8 cellular contexts compared by ENCODE assay signal in the genomic region with DNA sequence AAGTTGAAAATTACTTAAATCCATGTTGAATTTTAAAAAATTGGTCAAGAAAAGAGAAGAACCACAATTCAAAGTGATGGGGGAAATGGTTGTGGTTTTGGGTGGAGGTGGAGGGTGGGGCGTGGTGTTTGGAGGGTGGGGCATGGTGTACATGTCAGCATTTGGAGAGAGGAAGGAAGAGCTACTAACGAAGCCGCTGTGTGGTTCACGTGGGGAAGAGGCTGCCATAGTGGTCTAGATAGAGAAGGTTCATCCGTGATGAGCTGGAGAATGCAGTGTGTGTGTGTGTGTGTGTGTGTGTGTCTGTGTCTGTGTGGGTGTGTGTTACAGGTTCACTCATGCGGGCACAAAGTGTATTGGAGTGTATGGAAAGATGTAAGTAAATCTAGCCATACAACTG. TPM values are rescaled to one million over a fixed set of nuclear protein-coding genes. Genes with fewer than 3 reads are reported as not detected.
DNase-seq lines count a peak whose midpoint lies in the region; ATAC-seq and TF ChIP-seq lines count a peak whose summit lies in the region.

No MANE protein-coding gene starts in this region.

- WGBS in endodermal cell (ENCODE audit: insufficient coverage in 1 of 2, insufficient read length in 1 of 2), 2 experiments = 88 to 100% methylated on average over 2 to 6 of the region's 6 CpGs

- POLR2A ChIA-PET in RWPE1 (lab: Yijun Ruan, JAX; ENCODE audit: low non-redundant PET) = no interaction called here

- H3K4me1 ChIP-seq in endodermal cell (ENCODE audit: control insufficient read depth, insufficient read depth, low read length) = peaks cover 3% of the 10 kb centered on the region

- TF ChIP-seq CTCF in RWPE1 (conservative IDR thresholded peaks at IDR 0.05; ENCODE audit: low read depth) (no peak), endodermal cell (conservative IDR thresholded peaks at IDR 0.05) (no peak)

- no peak overlapping the region for H3K27ac Mint-ChIP-seq in endodermal cell

- ATAC-seq in GM21717 (IDR thresholded peaks at IDR 0.05; ENCODE audit: unreplicated experiment) = no peak

- no peak overlapping the region for H3K9ac ChIP-seq in endodermal cell (ENCODE audit: extremely low read depth, low read length, poor library complexity, severe bottlenecking)

- peaks cover 4% of the 10 kb centered on the region for H3K9me3 Mint-ChIP-seq in endodermal cell

- H3K9me3 ChIP-seq in endodermal cell (ENCODE audit: control insufficient read depth, low read length) = no peaks in the 10 kb centered on the region

- H3K4me1 Mint-ChIP-seq in endodermal cell = peaks cover 12% of the 10 kb centered on the region

- no peaks in the 10 kb centered on the region for H3K36me3 ChIP-seq in endodermal cell (ENCODE audit: control insufficient read depth, insufficient read depth, low read length)

- no peaks in the 10 kb centered on the region for H3K27me3 Mint-ChIP-seq in endodermal cell (ENCODE audit: insufficient read depth)

- DNase-seq in GF-D8 (lab: John Stamatoyannopoulos, UW) (peak; percentile 80), RWPE1 (ENCODE audit: low spot score) (peak; percentile 26), NCI-H2081 treated with DMSO at 0.1 percent for 48 hours (lab: John Stamatoyannopoulos, UW) (no peak), endodermal cell (no peak), retina (no peak)
- peak; percentile 86 for DNase-seq in activated effector memory CD4-positive, alpha-beta T cell treated with anti-CD3 and anti-CD28 coated beads, Interleukin-2, amount 50 U/mL, for 16 hours
- DNase-seq in stimulated activated CD4-positive, alpha-beta T cell treated with anti-CD3 and anti-CD28 coated beads, Interleukin-1b, Interleukin-23, amount 100 ng/mL, for 1 hour (ENCODE audit: low read depth in 2 of 2) = peak; percentile 32 to 52

- no peaks in the 10 kb centered on the region for H3K36me3 Mint-ChIP-seq in endodermal cell (ENCODE audit: low read depth)

- H3K4me3 Mint-ChIP-seq in endodermal cell = no peak overlapping the region

- H3K27me3 ChIP-seq in endodermal cell (ENCODE audit: control insufficient read depth, insufficient read depth, low read length, poor library complexity, severe bottlenecking) = no peaks in the 10 kb centered on the region

- no peak overlapping the region for H3K4me3 ChIP-seq in endodermal cell (ENCODE audit: low read length)

- CTCF ChIA-PET in RWPE1 (lab: Yijun Ruan, JAX) = interaction anchor here (0.6 kb wide), 1 partner anchor 115 kb away, joined by 3 read pairs; no protein-coding TSS in a partner anchor

- H3K27ac ChIP-seq in RWPE1 (no peak overlapping the region), endodermal cell (ENCODE audit: low read depth, low read length) (no peak overlapping the region)

RNA-seq across cellular contexts. Expression of a gene that starts 6.1 kb away (rescaled TPM):
- 100 to 1,000 TPM; 109 to 214 TPM for total RNA-seq in endodermal cell
- 102 TPM for polyA plus RNA-seq in endodermal cell (2013, experiment 1 of 2)
- polyA plus RNA-seq in endodermal cell (2013, experiment 2 of 2) = 96.2 TPM

Comparison
In these comparisons a context has a peak if more than half of its experiments do, and no peak if none do; other contexts are left out.
1. DNase-seq: peak in GF-D8 (single experiment), RWPE1 (single experiment), activated effector memory CD4-positive, alpha-beta T cell treated with anti-CD3 and anti-CD28 coated beads, Interleukin-2, amount 50 U/mL, for 16 hours (single experiment) and stimulated activated CD4-positive, alpha-beta T cell treated with anti-CD3 and anti-CD28 coated beads, Interleukin-1b, Interleukin-23, amount 100 ng/mL, for 1 hour (2 of 2); none in NCI-H2081 treated with DMSO at 0.1 percent for 48 hours (single experiment), endodermal cell (single experiment) and retina (single experiment).